10 cellular contexts compared by ENCODE assay signal in genomic region chr5:137733922-137734695, GRCh38. TPM values are rescaled to one million over a fixed set of nuclear protein-coding genes. Genes with fewer than 3 reads are reported as not detected.
DNase-seq lines count a peak whose midpoint lies in the region; ATAC-seq and TF ChIP-seq lines count a peak whose summit lies in the region.
"Had no signal": no experiment of that assay in that cellular context is flagged by ENCODE, and none has a peak within 500 bp of the region (broad histone marks: within the 10 kb centered on the region; RNA-seq: fewer than 3 reads in every experiment).

No MANE protein-coding gene starts in this region.

- ATAC-seq in HG02763 (IDR thresholded peaks at IDR 0.05; ENCODE audit: unreplicated experiment) = no peak
- ATAC-seq in T-cell (replicated peaks in 1 of 4) = no peak
- ATAC-seq in GM18868 (IDR thresholded peaks at IDR 0.05; ENCODE audit: unreplicated experiment) = no peak

- H3K36me3 ChIP-seq in Loucy (ENCODE audit: insufficient read depth, low read length) (no peaks in the 10 kb centered on the region), rectal smooth muscle tissue (ENCODE audit: control insufficient read depth, insufficient read depth, low read length) (no peaks in the 10 kb centered on the region)

- H3K36me3 Mint-ChIP-seq in endothelial cell (ENCODE audit: low read depth, unreplicated experiment) (peaks cover 14% of the 10 kb centered on the region), T-cell (peaks cover 7% of the 10 kb centered on the region)

- 0 out of 2 replicates have a peak, but pooled peaks cover 3% of the 10 kb centered on the region for H3F3A ChIP-seq in Loucy (ENCODE audit: low read depth)

- peak overlapping the region; percentile 84 for H2AFZ ChIP-seq in Loucy (ENCODE audit: low read length)

- POLR2A ChIA-PET in T-cell (lab: Charles Lee) = no interaction called here

- TF ChIP-seq CTCF in Loucy (conservative IDR thresholded peaks at IDR 0.05; ENCODE audit: low read length) (no peak), endothelial cell (IDR thresholded peaks at IDR 0.05; ENCODE audit: unreplicated experiment) (no peak)

- DNase-seq in DMS153 treated with DMSO at 0.1 percent for 48 hours (lab: John Stamatoyannopoulos, UW; ENCODE audit: unreplicated experiment) = peak; percentile 16
- DNase-seq in DMS153 (lab: John Stamatoyannopoulos, UW) = no peak
- DNase-seq in endothelial cell (ENCODE audit: low spot score) = no peak
- no peak for DNase-seq in T-cell

- peaks cover 50% of the 10 kb centered on the region for H3K79me2 ChIP-seq in Loucy (ENCODE audit: insufficient read depth, low read length)

- H3K4me3 Mint-ChIP-seq in endothelial cell (ENCODE audit: unreplicated experiment) = no peak overlapping the region
- no peak overlapping the region for H3K4me3 Mint-ChIP-seq in T-cell
- H3K4me3 Mint-ChIP-seq: stimulated activated naive CD8-positive, alpha-beta T cell treated with anti-CD3 and anti-CD28 coated beads, Interleukin-15, Interleukin-2, amounts not matched to agents 100 ng/mL and 50 ng/mL, for 24 hours had no signal

- no peaks in the 10 kb centered on the region for H3K9me3 ChIP-seq in Loucy (ENCODE audit: insufficient read depth, low read depth, low read length)

- no peaks in the 10 kb centered on the region for H3K9me2 ChIP-seq in Loucy (replicated peaks; ENCODE audit: low read depth, low read length)

- H3K9me3 Mint-ChIP-seq in endothelial cell (ENCODE audit: unreplicated experiment) (peaks cover 4% of the 10 kb centered on the region), T-cell (no peaks in the 10 kb centered on the region)
- H3K9me3 Mint-ChIP-seq: stimulated activated naive CD8-positive, alpha-beta T cell treated with anti-CD3 and anti-CD28 coated beads, Interleukin-15, Interleukin-2, amounts not matched to agents 100 ng/mL and 50 ng/mL, for 24 hours had no signal

- CTCF ChIA-PET in T-cell (lab: Charles Lee) = interaction anchor here (1.3 to 3.9 kb wide), 4 partner anchors 8 to 74 kb away, joined by 5 to 23 read pairs (median 8); no protein-coding TSS in a partner anchor

- no peaks in the 10 kb centered on the region for H4K20me1 ChIP-seq in Loucy (ENCODE audit: insufficient read depth, low read length, poor library complexity, severe bottlenecking)

- H3K27ac Mint-ChIP-seq in endothelial cell (ENCODE audit: unreplicated experiment) = peak overlapping the region; percentile 50
- H3K27ac Mint-ChIP-seq in T-cell = no peak overlapping the region
- H3K27ac Mint-ChIP-seq: stimulated activated naive CD8-positive, alpha-beta T cell treated with anti-CD3 and anti-CD28 coated beads, Interleukin-15, Interleukin-2, amounts not matched to agents 100 ng/mL and 50 ng/mL, for 24 hours had no signal

- H3K27me3 ChIP-seq in Loucy (ENCODE audit: insufficient read depth, low read length, poor library complexity, severe bottlenecking) (no peaks in the 10 kb centered on the region), rectal smooth muscle tissue (ENCODE audit: control insufficient read depth, insufficient read depth, low read length) (no peaks in the 10 kb centered on the region)

- peak overlapping the region; percentile 66 for H3K9ac ChIP-seq in Loucy (ENCODE audit: low read depth, low read length, poor library complexity, severe bottlenecking)
- no peak overlapping the region for H3K9ac ChIP-seq in rectal smooth muscle tissue (ENCODE audit: low read length)

- H3K27me3 Mint-ChIP-seq in endothelial cell (ENCODE audit: unreplicated experiment) (peaks cover 3% of the 10 kb centered on the region), T-cell (no peaks in the 10 kb centered on the region)
- H3K27me3 Mint-ChIP-seq: stimulated activated naive CD8-positive, alpha-beta T cell treated with anti-CD3 and anti-CD28 coated beads, Interleukin-15, Interleukin-2, amounts not matched to agents 100 ng/mL and 50 ng/mL, for 24 hours had no signal

- peak overlapping the region; percentile 86 for H3K4me2 ChIP-seq in Loucy (ENCODE audit: low read depth, low read length, poor library complexity, severe bottlenecking)

- H3K4me1 Mint-ChIP-seq in endothelial cell (ENCODE audit: unreplicated experiment) (peaks cover 38% of the 10 kb centered on the region), T-cell (peaks cover 9 to 21% (median 11%) of the 10 kb centered on the region in 3 donors)

- H3K4me3 ChIP-seq in Loucy (ENCODE audit: low read length, poor library complexity, severe bottlenecking) (peak overlapping the region; percentile 87), rectal smooth muscle tissue (ENCODE audit: low read length) (peak overlapping the region; percentile 58)

- H3K4me1 ChIP-seq in Loucy (ENCODE audit: insufficient read depth, low read length, poor library complexity, severe bottlenecking) (peaks cover 68% of the 10 kb centered on the region), rectal smooth muscle tissue (ENCODE audit: control insufficient read depth, insufficient read depth, low read length) (no peaks in the 10 kb centered on the region)

- H3K27ac ChIP-seq in rectal smooth muscle tissue (ENCODE audit: low read depth, low read length) = no peak overlapping the region
- H3K27ac ChIP-seq: 22Rv1 had no signal

RNA-seq across cellular contexts. Expression of gene KLHL3, which starts 1.8 kb away (rescaled TPM):
- total RNA-seq in endothelial cell (ENCODE audit: unreplicated experiment) (200 TPM), T-cell (10 to 100 TPM; 15.1 to 28.0 (median 26.5) TPM)

RNA-seq across cellular contexts. Expression of gene HNRNPA0, which starts 20.1 kb away (rescaled TPM):
- total RNA-seq in endothelial cell (ENCODE audit: unreplicated experiment) (57.1 TPM), T-cell (10 to 100 TPM; 30.3 to 41.4 (median 32.7) TPM)
